In genomic region chr1:230113230-230113604, GRCh38 we compare ENCODE assay signal across 12 cellular contexts. TPM values are rescaled to one million over a fixed set of nuclear protein-coding genes. Genes with fewer than 3 reads are reported as not detected.
DNase-seq lines count a peak whose midpoint lies in the region; ATAC-seq and TF ChIP-seq lines count a peak whose summit lies in the region.
"Had no signal": no experiment of that assay in that cellular context is flagged by ENCODE, and none has a peak within 500 bp of the region (broad histone marks: within the 10 kb centered on the region; RNA-seq: fewer than 3 reads in every experiment).

No MANE protein-coding gene starts in this region.

- no peaks in the 10 kb centered on the region for H3K36me3 ChIP-seq in sigmoid colon

- H3K27me3 ChIP-seq in foreskin keratinocyte: no peaks in the 10 kb centered on the region
- H3K27me3 ChIP-seq in sigmoid colon: no peaks in the 10 kb centered on the region

- DNase-seq in DMS79 treated with DMSO at 0.1 percent for 48 hours (lab: John Stamatoyannopoulos, UW) (peak; percentile 42), RWPE1 (ENCODE audit: low spot score) (no peak), foreskin keratinocyte (no peak), sigmoid colon (no peak)
- DNase-seq in activated naive CD8-positive, alpha-beta T cell treated with anti-CD3 and anti-CD28 coated beads for 36 hours: no peak
- no peak for DNase-seq in activated T-cell treated with anti-CD3 and anti-CD28 coated beads, Interleukin-2, amount 50 U/mL, for 1 hour
- DNase-seq: CD8-positive, alpha-beta memory T cell; NCI-H1436; NCI-H748 treated with DMSO at 0.1 percent for 48 hours had no signal

- no peak overlapping the region for H3K27ac Mint-ChIP-seq in activated naive CD8-positive, alpha-beta T cell treated with anti-CD3 and anti-CD28 coated beads for 36 hours

- POLR2A ChIA-PET in RWPE1 (lab: Yijun Ruan, JAX; ENCODE audit: low non-redundant PET): no interaction called here

- H3K36me3 Mint-ChIP-seq in activated naive CD8-positive, alpha-beta T cell treated with anti-CD3 and anti-CD28 coated beads for 36 hours: peaks cover 30% of the 10 kb centered on the region

- no peaks in the 10 kb centered on the region for H3K9me3 ChIP-seq in sigmoid colon

- CTCF ChIA-PET in RWPE1 (lab: Yijun Ruan, JAX): no interaction called here

- WGBS in sigmoid colon, 2 donors: 81 to 82% methylated on average over 5 of the region's 5 CpGs

- H3K9me3 Mint-ChIP-seq in activated naive CD8-positive, alpha-beta T cell treated with anti-CD3 and anti-CD28 coated beads for 36 hours: no peaks in the 10 kb centered on the region
- H3K9me3 Mint-ChIP-seq: CD8-positive, alpha-beta memory T cell had no signal

- TF ChIP-seq CTCF in RWPE1 (conservative IDR thresholded peaks at IDR 0.05; ENCODE audit: low read depth) (no peak), foreskin keratinocyte (conservative IDR thresholded peaks at IDR 0.05) (no peak), sigmoid colon (IDR thresholded peaks at IDR 0.05) (no peak)

- no peaks in the 10 kb centered on the region for H3K27me3 Mint-ChIP-seq in activated naive CD8-positive, alpha-beta T cell treated with anti-CD3 and anti-CD28 coated beads for 36 hours
- H3K27me3 Mint-ChIP-seq: CD8-positive, alpha-beta memory T cell had no signal

- no peak overlapping the region for H3K4me3 Mint-ChIP-seq in activated naive CD8-positive, alpha-beta T cell treated with anti-CD3 and anti-CD28 coated beads for 36 hours

- no peak overlapping the region for H3K4me3 ChIP-seq in sigmoid colon
- H3K4me3 ChIP-seq: lung had no signal

- no peak for TF ChIP-seq POLR2A in sigmoid colon (IDR thresholded peaks at IDR 0.05)

- H3K4me1 ChIP-seq in foreskin keratinocyte: peaks cover 12% of the 10 kb centered on the region
- peaks cover 0 to 46% (median 32%) of the 10 kb centered on the region in 4 donors for H3K4me1 ChIP-seq in sigmoid colon

- intact Hi-C loops in sigmoid colon (cut with DNase I): no loop called here

- TF ChIP-seq EP300 in sigmoid colon (IDR thresholded peaks at IDR 0.05): no peak

- ATAC-seq in foreskin keratinocyte (no peak), GM21528 (IDR thresholded peaks at IDR 0.05; ENCODE audit: low FRiP score, unreplicated experiment) (no peak), HG03039 (IDR thresholded peaks at IDR 0.05; ENCODE audit: unreplicated experiment) (no peak)

- H3K27ac ChIP-seq in RWPE1 (peak overlapping the region; percentile 66), foreskin keratinocyte (peak overlapping the region; percentile 88), sigmoid colon (peak overlapping the region; percentile 25 to 58 (median 40))

- H3K4me1 Mint-ChIP-seq in activated naive CD8-positive, alpha-beta T cell treated with anti-CD3 and anti-CD28 coated beads for 36 hours: peaks cover 66% of the 10 kb centered on the region

RNA-seq across cellular contexts. Expression of gene GALNT2, which starts 46.2 kb away (rescaled TPM):
- total RNA-seq in foreskin keratinocyte (71.2 and 86.9 TPM in 2 replicates), sigmoid colon (10 to 100 TPM; 32.6 to 38.5 (median 37.8) TPM)
- polyA plus RNA-seq in foreskin keratinocyte (47.0 and 55.0 TPM in 2 replicates), sigmoid colon (10 to 100 TPM in 1 of 3 donors, 1 to 10 TPM in 2; 8.4 to 43.8 (median 9.5) TPM)
- total RNA-seq in activated naive CD8-positive, alpha-beta T cell treated with anti-CD3 and anti-CD28 coated beads for 36 hours: 10 to 100 TPM; 46.5 to 48.2 TPM
